ENCODE assay signal across 15 cellular contexts in genomic region chr3:130838898-130839572, GRCh38. TPM values are rescaled to one million over a fixed set of nuclear protein-coding genes. Genes with fewer than 3 reads are reported as not detected.
DNase-seq lines count a peak whose midpoint lies in the region; ATAC-seq, FAIRE-seq and TF ChIP-seq lines count a peak whose summit lies in the region.
"Had no signal": no experiment of that assay in that cellular context is flagged by ENCODE, and none has a peak within 500 bp of the region (broad histone marks: within the 10 kb centered on the region; RNA-seq: fewer than 3 reads in every experiment).

No MANE protein-coding gene starts in this region.

- no peak overlapping the region for H2BK15ac ChIP-seq in H9 (ENCODE audit: low read depth, low read length)

- intact Hi-C loops in lower lobe of right lung (cut with DNase I) = no loop called here

- no peak for TF ChIP-seq CTCF in H9 (conservative IDR thresholded peaks at IDR 0.05)
- TF ChIP-seq CTCF in lower lobe of right lung (IDR thresholded peaks at IDR 0.05) = no peak
- TF ChIP-seq CTCF in brain microvascular endothelial cell (IDR thresholded peaks at IDR 0.05; ENCODE audit: low read depth, low read length, missing control alignments) = no peak

- no peak for DNase-seq in GM12891 (ENCODE audit: insufficient read length, low spot score)
- DNase-seq in H9 = no peak
- DNase-seq in NOMO-1 treated with DMSO at 0.1 percent for 48 hours (lab: John Stamatoyannopoulos, UW; ENCODE audit: unreplicated experiment) = peak; percentile 69
- no peak for DNase-seq in lower lobe of right lung
- no peak for DNase-seq in OCI-M2 (lab: John Stamatoyannopoulos, UW; ENCODE audit: unreplicated experiment)
- DNase-seq in brain microvascular endothelial cell = no peak
- no peak for DNase-seq in activated CD8-positive, alpha-beta T cell treated with anti-CD3 and anti-CD28 coated beads, Interleukin-2, amount 10 ng/mL, durations not matched to agents 7 days and 5 days
- DNase-seq: activated CD8-positive, alpha-beta memory T cell treated with anti-CD3 and anti-CD28 coated beads, Interleukin-2, amount 10 ng/mL, durations not matched to agents 7 days and 5 days; activated naive CD4-positive, alpha-beta T cell treated with anti-CD3 and anti-CD28 coated beads for 36 hours; glutamatergic neuron; HFFc6; NCI-H1417 treated with DMSO at 0.1 percent for 48 hours; NCI-H82 had no signal

- H3K56ac ChIP-seq in H9 (ENCODE audit: insufficient read length, low read depth, low read length) = no peak overlapping the region

- H3K14ac ChIP-seq in H9 (ENCODE audit: insufficient read depth, low read length) = no peak overlapping the region

- H3K79me2 ChIP-seq in H9 (ENCODE audit: insufficient read depth, low read length) = no peaks in the 10 kb centered on the region

- H4K8ac ChIP-seq in H9 (replicated peaks; ENCODE audit: insufficient read length, low read depth, low read length) = no peak overlapping the region

- H3K79me1 ChIP-seq in H9 (ENCODE audit: insufficient read depth, low read depth, low read length, poor library complexity, severe bottlenecking) = no peaks in the 10 kb centered on the region

- no peak overlapping the region for H2AFZ ChIP-seq in H9 (ENCODE audit: low read length)

- H3K4me1 ChIP-seq in H9 (ENCODE audit: insufficient read depth, low read length) = peaks cover 10% of the 10 kb centered on the region; the same call in 1 of the 2 replicates
- H3K4me1 ChIP-seq in lower lobe of right lung = peaks cover 16% of the 10 kb centered on the region

- H3K4me1 Mint-ChIP-seq in H9 = peaks cover 27 to 37% of the 10 kb centered on the region in 2 experiments
- H3K4me1 Mint-ChIP-seq in activated CD8-positive, alpha-beta T cell treated with anti-CD3 and anti-CD28 coated beads, Interleukin-2, amount 10 ng/mL, durations not matched to agents 7 days and 5 days (ENCODE audit: low read depth) = no peaks in the 10 kb centered on the region
- H3K4me1 Mint-ChIP-seq: activated CD8-positive, alpha-beta memory T cell treated with anti-CD3 and anti-CD28 coated beads, Interleukin-2, amount 10 ng/mL, durations not matched to agents 7 days and 5 days had no signal

- H3K36me3 Mint-ChIP-seq in H9 (ENCODE audit: insufficient read depth in 1 of 3, low read depth in 3 of 3) = no peaks in the 10 kb centered on the region
- H3K36me3 Mint-ChIP-seq in activated CD8-positive, alpha-beta T cell treated with anti-CD3 and anti-CD28 coated beads, Interleukin-2, amount 10 ng/mL, durations not matched to agents 7 days and 5 days (ENCODE audit: low read depth) = no peaks in the 10 kb centered on the region
- H3K36me3 Mint-ChIP-seq: activated CD8-positive, alpha-beta memory T cell treated with anti-CD3 and anti-CD28 coated beads, Interleukin-2, amount 10 ng/mL, durations not matched to agents 7 days and 5 days had no signal

- H2BK5ac ChIP-seq in H9 (ENCODE audit: insufficient read length, low read length) = no peak overlapping the region

- no peaks in the 10 kb centered on the region for H3K27me3 Mint-ChIP-seq in H9 (ENCODE audit: low read depth)
- peaks cover 6% of the 10 kb centered on the region for H3K27me3 Mint-ChIP-seq in activated CD8-positive, alpha-beta T cell treated with anti-CD3 and anti-CD28 coated beads, Interleukin-2, amount 10 ng/mL, durations not matched to agents 7 days and 5 days (ENCODE audit: low read depth)

- H3K9ac ChIP-seq in H9 (ENCODE audit: extremely low read depth, insufficient read length, low read length) = no peak overlapping the region

- H3K27ac ChIP-seq in H9 (ENCODE audit: insufficient read length, low read depth, low read length) (peak overlapping the region; percentile 68), lower lobe of right lung (peak overlapping the region; percentile 40), brain microvascular endothelial cell (no peak overlapping the region)

- no peaks in the 10 kb centered on the region for H4K20me1 ChIP-seq in H9 (ENCODE audit: control insufficient read depth, insufficient read depth, insufficient read length)

- peak; percentile 19 to 36 for ATAC-seq in lower lobe of right lung
- ATAC-seq in activated CD8-positive, alpha-beta T cell treated with anti-CD3 and anti-CD28 coated beads, Interleukin-2, amount 10 ng/mL, durations not matched to agents 7 days and 5 days = no peak
- ATAC-seq: activated CD8-positive, alpha-beta memory T cell treated with anti-CD3 and anti-CD28 coated beads, Interleukin-2, amount 10 ng/mL, durations not matched to agents 7 days and 5 days had no signal

- H3K9me3 Mint-ChIP-seq in H9 = no peaks in the 10 kb centered on the region; a peak in 1 of 5 replicates
- H3K9me3 Mint-ChIP-seq in activated CD8-positive, alpha-beta T cell treated with anti-CD3 and anti-CD28 coated beads, Interleukin-2, amount 10 ng/mL, durations not matched to agents 7 days and 5 days (ENCODE audit: insufficient read depth) = no peaks in the 10 kb centered on the region
- H3K9me3 Mint-ChIP-seq: activated naive CD4-positive, alpha-beta T cell treated with anti-CD3 and anti-CD28 coated beads for 36 hours; HFFc6 had no signal

- H3K23me2 ChIP-seq in H9 (ENCODE audit: insufficient read length, low read depth, low read length, poor library complexity, severe bottlenecking) = no peaks in the 10 kb centered on the region

- H3K4me3 Mint-ChIP-seq in H9 = no peak overlapping the region
- H3K4me3 Mint-ChIP-seq in activated CD8-positive, alpha-beta T cell treated with anti-CD3 and anti-CD28 coated beads, Interleukin-2, amount 10 ng/mL, durations not matched to agents 7 days and 5 days = no peak overlapping the region
- H3K4me3 Mint-ChIP-seq: activated CD8-positive, alpha-beta memory T cell treated with anti-CD3 and anti-CD28 coated beads, Interleukin-2, amount 10 ng/mL, durations not matched to agents 7 days and 5 days; activated naive CD4-positive, alpha-beta T cell treated with anti-CD3 and anti-CD28 coated beads for 36 hours; HFFc6 had no signal

- TF ChIP-seq POLR2A in GM12891 (IDR thresholded peaks at IDR 0.05; ENCODE audit: low read depth, low read length) = no peak

- H3K36me3 ChIP-seq in lower lobe of right lung (no peaks in the 10 kb centered on the region), brain microvascular endothelial cell (replicated peaks) (no peaks in the 10 kb centered on the region)

- CTCF ChIA-PET in activated CD8-positive, alpha-beta T cell treated with anti-CD3 and anti-CD28 coated beads, Interleukin-2, amount 10 ng/mL, durations not matched to agents 7 days and 5 days (lab: Charles Lee) = interaction anchor here (1.6 kb wide), 1 partner anchor 11 kb away, joined by 5 read pairs; no protein-coding TSS in a partner anchor

- H2AK5ac ChIP-seq in H9 (ENCODE audit: insufficient read length, low read length) = peak overlapping the region; percentile 26

- no peak overlapping the region for H2BK120ac ChIP-seq in H9 (ENCODE audit: low read depth, low read length, poor library complexity, severe bottlenecking)

- H3K27me3 ChIP-seq in H9 (ENCODE audit: insufficient read depth, low read length) (no peaks in the 10 kb centered on the region), lower lobe of right lung (ENCODE audit: low read depth) (no peaks in the 10 kb centered on the region), brain microvascular endothelial cell (replicated peaks) (no peaks in the 10 kb centered on the region)

- in situ Hi-C loops in brain microvascular endothelial cell (cut with HindIII; ENCODE audit: low pct_ligation_motif_present, low sequenced_read_pairs) = no loop called here

- H3T11ph ChIP-seq in H9 (ENCODE audit: low read length) = no peak overlapping the region

- H2BK12ac ChIP-seq in H9 (ENCODE audit: insufficient read length, low read depth, low read length) = no peak overlapping the region

- H3K23ac ChIP-seq in H9 (ENCODE audit: insufficient read length, low read depth, low read length) = no peak overlapping the region

- FAIRE-seq in GM12891 (lab: Jason Lieb, UNC) = peak; percentile 61
- FAIRE-seq: endometrium, HTR-8/SVneo had no signal

- H3K4me3 ChIP-seq in lower lobe of right lung = no peak overlapping the region
- no peak overlapping the region for H3K4me3 ChIP-seq in brain microvascular endothelial cell (ENCODE audit: low read depth, low read length)

- POLR2A ChIA-PET in activated CD8-positive, alpha-beta T cell treated with anti-CD3 and anti-CD28 coated beads, Interleukin-2, amount 10 ng/mL, durations not matched to agents 7 days and 5 days (lab: Charles Lee) = no interaction called here

- WGBS in H9 (ENCODE audit: extremely low coverage, insufficient read length, low lambda C conversion rate) = no CpG with 5 or more reads among the region's 2 CpGs

- no peak overlapping the region for H4K5ac ChIP-seq in H9 (ENCODE audit: insufficient read length, low read depth, low read length)

- no peak overlapping the region for H2BK20ac ChIP-seq in H9 (ENCODE audit: low read depth, low read length, poor library complexity, severe bottlenecking)

- H3K18ac ChIP-seq in H9 (ENCODE audit: insufficient read length, low read depth, low read length) = peak overlapping the region; percentile 84

- no peaks in the 10 kb centered on the region for H3K9me3 ChIP-seq in H9 (ENCODE audit: control insufficient read depth, low read depth, low read length)
- no peaks in the 10 kb centered on the region for H3K9me3 ChIP-seq in lower lobe of right lung

- no peak overlapping the region for H3K4ac ChIP-seq in H9 (ENCODE audit: low read depth, low read length)

- peak overlapping the region in 2 of 3 experiments; percentile 34 to 57; a peak in 5 of 7 replicates for H3K27ac Mint-ChIP-seq in H9
- H3K27ac Mint-ChIP-seq in activated CD8-positive, alpha-beta T cell treated with anti-CD3 and anti-CD28 coated beads, Interleukin-2, amount 10 ng/mL, durations not matched to agents 7 days and 5 days = no peak overlapping the region
- H3K27ac Mint-ChIP-seq: activated CD8-positive, alpha-beta memory T cell treated with anti-CD3 and anti-CD28 coated beads, Interleukin-2, amount 10 ng/mL, durations not matched to agents 7 days and 5 days; activated naive CD4-positive, alpha-beta T cell treated with anti-CD3 and anti-CD28 coated beads for 36 hours; HFFc6 had no signal

- peak overlapping the region; percentile 42 for H3K4me2 ChIP-seq in H9 (ENCODE audit: insufficient read depth, insufficient read length, low read length)

- no peak overlapping the region for H4K91ac ChIP-seq in H9 (ENCODE audit: insufficient read length, low read depth, low read length)

TF ChIP-seq in GM12891, 5 proteins besides CTCF, POLR2A, EP300 and RAD21:
- TF ChIP-seq POLR2AphosphoS5 (IDR thresholded peaks at IDR 0.05; ENCODE audit: low read depth, low read length) = no peak
- peak; percentile 39 for TF ChIP-seq SPI1 (IDR thresholded peaks at IDR 0.05; ENCODE audit: low read depth, low read length)

RNA-seq across cellular contexts. Expression of gene ATP2C1, which starts 54.8 kb away (rescaled TPM):
- polyA plus RNA-seq in GM12891 (2012; ENCODE audit: low read depth, missing spikeins) = 32.5 TPM
- 64.9 and 65.5 TPM in 2 replicates for total RNA-seq in H9 (2021)
- 128 TPM for total RNA-seq in lower lobe of right lung
- 10 to 100 TPM; 45.5 to 52.7 TPM for total RNA-seq in activated CD8-positive, alpha-beta T cell treated with anti-CD3 and anti-CD28 coated beads, Interleukin-2, amount 10 ng/mL, durations not matched to agents 7 days and 5 days
